ENCODE assay signal across 1 cellular context in genomic region chr11:14642873-14643696, GRCh38.
TF ChIP-seq lines count a peak whose summit lies in the region.

No MANE protein-coding gene starts in this region.

TF ChIP-seq in HepG2, 621 proteins besides CTCF, POLR2A, EP300 and RAD21 (continued from another document and continues in another):
- TF ChIP-seq ZNF562 (CRISPR knock-in tag; IDR thresholded peaks at IDR 0.05; ENCODE audit: borderline replicate concordance) (peak; percentile 90), IKZF4 (CRISPR knock-in tag; IDR thresholded peaks at IDR 0.05; ENCODE audit: borderline replicate concordance, low read depth, not compliant biosample characterization) (peak; percentile 60), MEF2D (CRISPR knock-in tag; IDR thresholded peaks at IDR 0.05) (0 out of 2 replicates have a peak, but pooled peaks have one; percentile 25), ZNF761 (CRISPR knock-in tag; conservative IDR thresholded peaks at IDR 0.05) (0 out of 2 replicates have a peak, but pooled peaks have one; percentile 1), GMEB2 (CRISPR knock-in tag; IDR thresholded peaks at IDR 0.05; ENCODE audit: low read depth) (no peak), ZNF574 (CRISPR knock-in tag; IDR thresholded peaks at IDR 0.05) (peak; percentile 73; the same call in 1 of the 2 replicates), ZNF770 (CRISPR knock-in tag; IDR thresholded peaks at IDR 0.05) (no peak), ZNF18 (CRISPR knock-in tag; IDR thresholded peaks at IDR 0.05; ENCODE audit: insufficient replicate concordance) (peak; percentile 78), MIER2 (CRISPR knock-in tag; IDR thresholded peaks at IDR 0.05) (no peak), ZNF136 (CRISPR knock-in tag; IDR thresholded peaks at IDR 0.05; ENCODE audit: low read depth) (peak; percentile 63; the same call in 1 of the 2 replicates), NKX3-1 (CRISPR knock-in tag; IDR thresholded peaks at IDR 0.05) (peak; percentile 28), CENPT (CRISPR knock-in tag; IDR thresholded peaks at IDR 0.05; ENCODE audit: low read depth) (no peak), ZNF543 (CRISPR knock-in tag; IDR thresholded peaks at IDR 0.05) (peak; percentile 39; the same call in 1 of the 2 replicates), ZNF138 (CRISPR knock-in tag; IDR thresholded peaks at IDR 0.05; ENCODE audit: low read depth) (0 out of 2 replicates have a peak, but pooled peaks have one; percentile 73), TRIM22 (IDR thresholded peaks at IDR 0.05) (no peak), NFAT5 (CRISPR knock-in tag; IDR thresholded peaks at IDR 0.05) (0 out of 2 replicates have a peak, but pooled peaks have one; percentile 84), ZNF431 (CRISPR knock-in tag; IDR thresholded peaks at IDR 0.05; ENCODE audit: borderline replicate concordance, low read depth) (peak; percentile 67; the same call in 1 of the 2 replicates), ZBTB26 (CRISPR knock-in tag; IDR thresholded peaks at IDR 0.05; ENCODE audit: borderline replicate concordance) (peak; percentile 14; the same call in 1 of the 2 replicates), YY1 (IDR thresholded peaks at IDR 0.05; ENCODE audit: insufficient read depth, insufficient replicate concordance, low read depth, low read length) (peak; percentile 61), TGIF2 (CRISPR knock-in tag; IDR thresholded peaks at IDR 0.05) (0 out of 2 replicates have a peak, but pooled peaks have one; percentile 19), ZFP36L1 (CRISPR knock-in tag; IDR thresholded peaks at IDR 0.05) (no peak; the same call in 1 of the 2 replicates), ZNF883 (CRISPR knock-in tag; IDR thresholded peaks at IDR 0.05; ENCODE audit: not compliant biosample characterization) (peak; percentile 90), ZNF691 (CRISPR knock-in tag; IDR thresholded peaks at IDR 0.05; ENCODE audit: borderline replicate concordance, low read depth) (peak; percentile 49; the same call in 1 of the 2 replicates), PRDM10 (CRISPR knock-in tag; IDR thresholded peaks at IDR 0.05; ENCODE audit: low read depth) (no peak), ZNF549 (CRISPR knock-in tag; IDR thresholded peaks at IDR 0.05) (no peak), CSRNP1 (CRISPR knock-in tag; IDR thresholded peaks at IDR 0.05) (0 out of 2 replicates have a peak, but pooled peaks have one; percentile 14), CHD2 (IDR thresholded peaks at IDR 0.05; ENCODE audit: low read depth, low read length) (no peak), GTF2F1 (IDR thresholded peaks at IDR 0.05; ENCODE audit: low read length) (no peak), ZNF17 (CRISPR knock-in tag; IDR thresholded peaks at IDR 0.05) (no peak), ADNP (CRISPR knock-in tag; IDR thresholded peaks at IDR 0.05) (no peak)
